ENCODE assay signal across 29 cellular contexts in genomic region chr2:202149953-202150352, GRCh38.
DNase-seq lines count a peak whose midpoint lies in the region; ATAC-seq lines count a peak whose summit lies in the region.
"Had no signal": no experiment of that assay in that cellular context is flagged by ENCODE, and none has a peak within 500 bp of the region (broad histone marks: within the 10 kb centered on the region; RNA-seq: fewer than 3 reads in every experiment).

No MANE protein-coding gene starts in this region.

- peak overlapping the region; percentile 58; the same call in 1 of the 2 replicates for H3K9ac ChIP-seq in GM23248
- H3K9ac ChIP-seq in adipocyte (ENCODE audit: low read length): peak overlapping the region; percentile 52
- no peak overlapping the region for H3K9ac ChIP-seq in neuronal stem cell (ENCODE audit: low read depth, low read length, poor library complexity)
- H3K9ac ChIP-seq: BLaER1 treated with 17β-estradiol and CSF1 and Interleukin-3, amounts not matched to agents 10 nM and 100 nM; parathyroid adenoma had no signal

- H3K4ac ChIP-seq in neuronal stem cell (ENCODE audit: low read length): no peak overlapping the region

- H3K27ac ChIP-seq in GM23248 (peak overlapping the region; percentile 70), neuronal stem cell (replicated peaks; ENCODE audit: low read length) (no peak overlapping the region)
- H3K27ac ChIP-seq: BLaER1 treated with 17β-estradiol and CSF1 and Interleukin-3, amounts not matched to agents 10 nM and 100 nM; epithelial cell of prostate; parathyroid adenoma had no signal

- no peak overlapping the region for H4K8ac ChIP-seq in neuronal stem cell (ENCODE audit: low read depth, low read length)

- H3K9me2 ChIP-seq in GM23248 (ENCODE audit: insufficient read depth): no peaks in the 10 kb centered on the region

- H2BK12ac ChIP-seq in neuronal stem cell (ENCODE audit: low read length): no peak overlapping the region

- H2BK120ac ChIP-seq in neuronal stem cell (ENCODE audit: low read depth, low read length): no peak overlapping the region

- H2AFZ ChIP-seq in GM23248 (peak overlapping the region; percentile 88; the same call in 1 of the 2 replicates), neuronal stem cell (ENCODE audit: low read length) (peak overlapping the region; percentile 83)

- peak overlapping the region; percentile 44; the same call in 1 of the 2 replicates for H3K4me3 ChIP-seq in GM23248
- H3K4me3 ChIP-seq in adipocyte (ENCODE audit: low read length): peak overlapping the region; percentile 49
- peak overlapping the region in 1 of 2 donors; percentile 38 for H3K4me3 ChIP-seq in neuronal stem cell (ENCODE audit: low read length in 2 of 2)
- H3K4me3 ChIP-seq: BLaER1 treated with 17β-estradiol and CSF1 and Interleukin-3, amounts not matched to agents 10 nM and 100 nM; hepatocyte had no signal

- no peaks in the 10 kb centered on the region for H3K79me2 ChIP-seq in GM23248 (ENCODE audit: insufficient read depth)
- H3K79me2 ChIP-seq: hepatocyte, parathyroid adenoma had no signal

- no peak overlapping the region for H2BK5ac ChIP-seq in neuronal stem cell (ENCODE audit: low read length)

- H3K4me2 ChIP-seq in GM23248 (ENCODE audit: unreplicated experiment): peak overlapping the region; percentile 78
- no peak overlapping the region for H3K4me2 ChIP-seq in neuronal stem cell (ENCODE audit: insufficient read depth, low read length, poor library complexity, severe bottlenecking)
- H3K4me2 ChIP-seq: BLaER1 treated with 17β-estradiol and CSF1 and Interleukin-3, amounts not matched to agents 10 nM and 100 nM had no signal

- H4K91ac ChIP-seq in neuronal stem cell (ENCODE audit: low read depth, low read length, poor library complexity): no peak overlapping the region

- H3K79me1 ChIP-seq in neuronal stem cell (ENCODE audit: low read depth, low read length): no peaks in the 10 kb centered on the region

- H3K9me3 ChIP-seq in GM23248 (ENCODE audit: low read depth) (no peaks in the 10 kb centered on the region), adipocyte (ENCODE audit: control insufficient read depth, low read length) (no peaks in the 10 kb centered on the region), neuronal stem cell (replicated peaks in 1 of 2; ENCODE audit: control insufficient read depth in 2 of 2, insufficient read depth in 1 of 2, low read depth in 1 of 2, low read length in 2 of 2) (peaks cover 2 to 6% of the 10 kb centered on the region in 2 donors)
- H3K9me3 ChIP-seq: BLaER1 treated with 17β-estradiol and CSF1 and Interleukin-3, amounts not matched to agents 10 nM and 100 nM had no signal

- H2BK15ac ChIP-seq in neuronal stem cell (ENCODE audit: low read length): no peak overlapping the region

- H3K14ac ChIP-seq in neuronal stem cell (ENCODE audit: low read length): no peak overlapping the region

- ATAC-seq in left ventricle myocardium superior: peak; percentile 44
- ATAC-seq in HG02884 (IDR thresholded peaks at IDR 0.05; ENCODE audit: unreplicated experiment): no peak
- ATAC-seq: HCT116; left colon; PC-3; stimulated activated memory B cell treated with anti-CD40 and anti-IgM and Interleukin-4, amounts not matched to agents 10 μg/mL and 1 μg/mL and 100 μg/mL, for 72 hours had no signal

- H3K27me3 ChIP-seq in GM23248 (replicated peaks; ENCODE audit: insufficient read depth) (no peaks in the 10 kb centered on the region), adipocyte (replicated peaks; ENCODE audit: control insufficient read depth, insufficient read depth, low read length) (no peaks in the 10 kb centered on the region), neuronal stem cell (ENCODE audit: control insufficient read depth in 3 of 3, insufficient read depth in 3 of 3, low read depth in 1 of 3, low read length in 3 of 3) (peaks cover 0 to 21% (median 6%) of the 10 kb centered on the region in 3 experiments)
- H3K27me3 ChIP-seq: BLaER1 treated with 17β-estradiol and CSF1 and Interleukin-3, amounts not matched to agents 10 nM and 100 nM; hepatocyte had no signal

- H3K36me3 ChIP-seq in GM23248 (ENCODE audit: low read depth) (no peaks in the 10 kb centered on the region), adipocyte (ENCODE audit: control insufficient read depth, insufficient read depth, low read length, severe bottlenecking) (no peaks in the 10 kb centered on the region), neuronal stem cell (replicated peaks in 1 of 2; ENCODE audit: control insufficient read depth in 2 of 2, insufficient read depth in 2 of 2, low read length in 2 of 2) (no peaks in the 10 kb centered on the region)
- H3K36me3 ChIP-seq: BLaER1 treated with 17β-estradiol and CSF1 and Interleukin-3, amounts not matched to agents 10 nM and 100 nM had no signal

- H2AK5ac ChIP-seq in neuronal stem cell (ENCODE audit: low read depth, low read length): no peak overlapping the region

- WGBS in GM23248 (ENCODE audit: low coverage in 1 of 2, low lambda C conversion rate in 2 of 2, missing lambda C conversion rate in 2 of 2), 2 experiments: 16% methylated on average over 3 of the region's 3 CpGs
- no CpG with 5 or more reads among the region's 3 CpGs for WGBS in neuronal stem cell (ENCODE audit: extremely low coverage in 2 of 2, insufficient read length in 2 of 2, insufficient replicate concordance in 1 of 2), 2 donors

- intact Hi-C loops in left ventricle myocardium superior (cut with micrococcal nuclease): no loop called here

- DNase-seq in GM23248 (peak; percentile 61), adipocyte (ENCODE audit: low read depth) (no peak), left ventricle myocardium superior (no peak), neuronal stem cell (ENCODE audit: low spot score) (no peak), HPDE6-E6E7 (ENCODE audit: extremely low spot score) (no peak), NCI-H748 (lab: John Stamatoyannopoulos, UW; ENCODE audit: unreplicated experiment) (no peak), amniotic stem cell (lab: John Stamatoyannopoulos, UW) (no peak)
- DNase-seq: activated CD4-positive, alpha-beta T cell treated with anti-CD3 and anti-CD28 coated beads for 4 hours; activated CD8-positive, alpha-beta memory T cell treated with anti-CD3 and anti-CD28 coated beads for 24 hours; activated effector memory CD4-positive, alpha-beta T cell treated with anti-CD3 and anti-CD28 coated beads, Interleukin-2, amount 50 U/mL, for 16 hours; activated naive CD8-positive, alpha-beta T cell treated with anti-CD3 and anti-CD28 coated beads for 36 hours; DMS53; GDM1; immature natural killer cell; left colon; naive B cell; NCI-H1048; NCI-H1694 treated with DMSO at 0.1 percent for 48 hours; NCI-H510A treated with DMSO at 0.1 percent for 48 hours; NK-92 treated with Interleukin-12 subunit alpha and Interleukin-12 subunit beta, amount 100 ng/mL, for 24 hours; PC-3; stimulated activated CD4-positive, alpha-beta T cell treated with anti-CD3 and anti-CD28 coated beads, Interleukin-4, amount 100 ng/mL, for 4 hours had no signal

- no peaks in the 10 kb centered on the region for H4K20me1 ChIP-seq in GM23248 (ENCODE audit: insufficient read depth)
- H4K20me1 ChIP-seq: BLaER1 treated with 17β-estradiol and CSF1 and Interleukin-3, amounts not matched to agents 10 nM and 100 nM had no signal

- H3K4me1 ChIP-seq in GM23248 (ENCODE audit: insufficient read depth): peaks cover 55% of the 10 kb centered on the region
- H3K4me1 ChIP-seq in adipocyte (ENCODE audit: control insufficient read depth, insufficient read depth, low read length): peaks cover 43% of the 10 kb centered on the region
- peaks cover 17 to 34% of the 10 kb centered on the region in 2 donors for H3K4me1 ChIP-seq in neuronal stem cell (ENCODE audit: control insufficient read depth in 2 of 2, insufficient read depth in 1 of 2, low read depth in 1 of 2, low read length in 2 of 2)
- H3K4me1 ChIP-seq: BLaER1 treated with 17β-estradiol and CSF1 and Interleukin-3, amounts not matched to agents 10 nM and 100 nM; parathyroid adenoma had no signal

- H3F3A ChIP-seq in GM23248 (ENCODE audit: insufficient read depth): peaks cover 44% of the 10 kb centered on the region

- H3K18ac ChIP-seq in neuronal stem cell (ENCODE audit: low read length): no peak overlapping the region

- H3K23ac ChIP-seq in neuronal stem cell (ENCODE audit: low read depth, low read length, poor library complexity): no peak overlapping the region

- in situ Hi-C loops in GM23248 (cut with MboI): no loop called here
